In genomic region chr18:56721031-56721430, GRCh38 we compare ENCODE assay signal across 27 cellular contexts.
"Had no signal": no experiment of that assay in that cellular context is flagged by ENCODE, and none has a peak within 500 bp of the region (broad histone marks: within the 10 kb centered on the region; RNA-seq: fewer than 3 reads in every experiment).

No MANE protein-coding gene starts in this region.

- H3K27me3 ChIP-seq: hepatocyte, left lung, neutrophil, suprapubic skin, tibial artery, upper lobe of right lung had no signal

- H3K4me3 ChIP-seq: hepatocyte, left lung, lower lobe of right lung, prostate gland, skin epidermis, suprapubic skin, thoracic aorta, tibial artery, upper lobe of right lung had no signal

- H3K27me3 Mint-ChIP-seq: naive thymus-derived CD8-positive, alpha-beta T cell; stimulated activated naive CD8-positive, alpha-beta T cell treated with anti-CD3 and anti-CD28 coated beads, Interleukin-15, Interleukin-2, amounts not matched to agents 100 ng/mL and 50 ng/mL, for 24 hours had no signal

- H3K4me3 Mint-ChIP-seq: naive thymus-derived CD8-positive, alpha-beta T cell; nephron; neural crest cell; stimulated activated naive CD8-positive, alpha-beta T cell treated with anti-CD3 and anti-CD28 coated beads, Interleukin-15, Interleukin-2, amounts not matched to agents 100 ng/mL and 50 ng/mL, for 24 hours had no signal

- H3K9me3 Mint-ChIP-seq: neural crest cell; stimulated activated naive CD8-positive, alpha-beta T cell treated with anti-CD3 and anti-CD28 coated beads, Interleukin-15, Interleukin-2, amounts not matched to agents 100 ng/mL and 50 ng/mL, for 24 hours had no signal

- H2AFZ ChIP-seq: hepatocyte had no signal

- H3K4me2 ChIP-seq: hepatocyte had no signal

- H3K36me3 ChIP-seq: prostate gland, thoracic aorta had no signal

- H3K27ac ChIP-seq: hepatocyte, left lung, lower lobe of right lung, neutrophil, prostate gland, skin epidermis, suprapubic skin, thoracic aorta, tibial artery, upper lobe of right lung had no signal

- ATAC-seq: left colon; left lung; lower lobe of right lung; naive thymus-derived CD8-positive, alpha-beta T cell; right cardiac atrium; sciatic nerve; upper lobe of right lung had no signal

- H3K27ac Mint-ChIP-seq: nephron; stimulated activated naive CD8-positive, alpha-beta T cell treated with anti-CD3 and anti-CD28 coated beads, Interleukin-15, Interleukin-2, amounts not matched to agents 100 ng/mL and 50 ng/mL, for 24 hours had no signal

- H3K4me1 ChIP-seq: left lung, lower lobe of right lung, prostate gland, suprapubic skin, tibial artery, upper lobe of right lung had no signal

- H3K4me1 Mint-ChIP-seq: nephron, neural crest cell had no signal

- H3K9me3 ChIP-seq: lower lobe of right lung, neutrophil, prostate gland, suprapubic skin, thoracic aorta, tibial artery, upper lobe of right lung had no signal

- H3K79me2 ChIP-seq: hepatocyte had no signal

- DNase-seq: kidney; left colon; left lung; lower lobe of right lung; mammary epithelial cell; mesenchymal stem cell; naive thymus-derived CD8-positive, alpha-beta T cell; occipital lobe; retina; right cardiac atrium; stimulated activated CD4-positive, alpha-beta T cell treated with anti-CD3 and anti-CD28 coated beads, Interleukin-12 subunit alpha, Interleukin-12 subunit beta, amount 100 ng/mL, for 4 hours; stimulated activated CD4-positive, alpha-beta T cell treated with anti-CD3 and anti-CD28 coated beads, Interleukin-15, amount 100 ng/mL, for 24 hours; stimulated activated CD4-positive, alpha-beta T cell treated with anti-CD3 and anti-CD28 coated beads, Interleukin-2, amount 100 ng/mL, for 24 hours; stimulated activated CD4-positive, alpha-beta T cell treated with anti-CD3 and anti-CD28 coated beads, Interleukin-4, amount 100 ng/mL, for 1 hour; stimulated activated naive CD4-positive, alpha-beta T cell; tibial artery; upper lobe of right lung had no signal
